In the genomic region with DNA sequence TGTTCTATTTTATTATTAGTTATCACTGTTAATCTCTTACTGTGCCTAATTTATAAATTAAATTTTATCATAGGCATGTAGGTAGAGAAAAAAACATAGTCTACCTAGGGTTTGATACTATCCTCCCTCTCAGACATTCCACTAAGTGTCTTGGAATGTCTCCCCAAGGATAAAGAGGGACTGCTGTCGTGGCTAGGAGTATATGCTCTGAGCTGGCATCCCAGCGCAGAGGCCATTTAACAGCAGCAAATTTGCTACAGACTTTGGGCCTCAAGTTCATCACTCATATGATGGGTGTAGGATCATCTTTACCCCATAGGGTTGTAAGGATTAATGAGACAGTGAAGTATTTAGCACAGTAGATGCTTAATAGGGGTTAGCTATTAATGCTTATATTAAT, we compare ENCODE assay signal across 16 cellular contexts. TPM values are rescaled to one million over a fixed set of nuclear protein-coding genes. Genes with fewer than 3 reads are reported as not detected.
DNase-seq lines count a peak whose midpoint lies in the region; ATAC-seq and TF ChIP-seq lines count a peak whose summit lies in the region.
"Had no signal": no experiment of that assay in that cellular context is flagged by ENCODE, and none has a peak within 500 bp of the region (broad histone marks: within the 10 kb centered on the region; RNA-seq: fewer than 3 reads in every experiment).

No MANE protein-coding gene starts in this region.

- no peak overlapping the region for H3K4me3 ChIP-seq in osteoblast (ENCODE audit: insufficient read depth, low read length)
- no peak overlapping the region for H3K4me3 ChIP-seq in upper lobe of left lung
- H3K4me3 ChIP-seq: BLaER1, dorsolateral prefrontal cortex had no signal

- H3K27ac Mint-ChIP-seq in chondrocyte (ENCODE audit: unreplicated experiment): peak overlapping the region; percentile 94
- H3K27ac Mint-ChIP-seq: activated T-helper 1 cell treated with anti-CD3 and anti-CD28 coated beads, Interleukin-12 subunit alpha, Interleukin-12 subunit beta, Interleukin-2, Interleukin-4 antibody, amounts not matched to agents 30 ng/mL and 10 ng/mL and 1 ng/mL, durations not matched to agents 14 hours and 24 hours and 36 hours; naive thymus-derived CD8-positive, alpha-beta T cell had no signal

- H3K9me3 ChIP-seq in osteoblast (ENCODE audit: low read depth, low read length) (no peaks in the 10 kb centered on the region), upper lobe of left lung (no peaks in the 10 kb centered on the region)
- H3K9me3 ChIP-seq: BLaER1 had no signal

- H3K27me3 ChIP-seq in osteoblast (ENCODE audit: insufficient read depth, low read length): no peaks in the 10 kb centered on the region
- no peaks in the 10 kb centered on the region for H3K27me3 ChIP-seq in upper lobe of left lung
- H3K27me3 ChIP-seq: BLaER1, dorsolateral prefrontal cortex had no signal

- no peak for ATAC-seq in upper lobe of left lung (ENCODE audit: low FRiP score in 2 of 2)
- ATAC-seq: naive thymus-derived CD8-positive, alpha-beta T cell had no signal

- TF ChIP-seq POLR2A in upper lobe of left lung (IDR thresholded peaks at IDR 0.05): no peak

- peaks cover 27% of the 10 kb centered on the region for H4K20me1 ChIP-seq in osteoblast (ENCODE audit: insufficient read depth, low read length)
- H4K20me1 ChIP-seq: BLaER1 had no signal

- H2AFZ ChIP-seq in osteoblast (ENCODE audit: low read length): no peak overlapping the region

- TF ChIP-seq CTCF in chondrocyte (IDR thresholded peaks at IDR 0.05) (no peak), osteoblast (IDR thresholded peaks at IDR 0.05; ENCODE audit: extremely low read depth, low read depth, low read length) (no peak), upper lobe of left lung (IDR thresholded peaks at IDR 0.05) (no peak)

- peaks cover 85% of the 10 kb centered on the region for H3K79me2 ChIP-seq in osteoblast (ENCODE audit: insufficient read depth, low read length)

- 81 to 89% methylated on average over 2 of the region's 2 CpGs for WGBS in upper lobe of left lung, 2 donors

- H3K36me3 ChIP-seq in osteoblast (ENCODE audit: insufficient read depth, low read length) (no peaks in the 10 kb centered on the region), upper lobe of left lung (no peaks in the 10 kb centered on the region)
- H3K36me3 ChIP-seq: BLaER1 had no signal

- no peaks in the 10 kb centered on the region for H3K36me3 Mint-ChIP-seq in chondrocyte (ENCODE audit: low read depth)
- H3K36me3 Mint-ChIP-seq: naive thymus-derived CD8-positive, alpha-beta T cell had no signal

- H3K27ac ChIP-seq in osteoblast (ENCODE audit: low read depth, low read length): peak overlapping the region; percentile 92
- peak overlapping the region; percentile 42 to 82 (median 73) for H3K27ac ChIP-seq in upper lobe of left lung
- H3K27ac ChIP-seq: BLaER1 had no signal

- H3K4me3 Mint-ChIP-seq in chondrocyte (ENCODE audit: unreplicated experiment): no peak overlapping the region
- H3K4me3 Mint-ChIP-seq: activated T-helper 1 cell treated with anti-CD3 and anti-CD28 coated beads, Interleukin-12 subunit alpha, Interleukin-12 subunit beta, Interleukin-2, Interleukin-4 antibody, amounts not matched to agents 30 ng/mL and 10 ng/mL and 1 ng/mL, durations not matched to agents 14 hours and 24 hours and 36 hours; naive thymus-derived CD8-positive, alpha-beta T cell had no signal

- no peak overlapping the region for H3K4me2 ChIP-seq in osteoblast (ENCODE audit: insufficient read depth, low read length)
- H3K4me2 ChIP-seq: BLaER1 had no signal

- DNase-seq in M059J (ENCODE audit: low read depth) (peak; percentile 63), chondrocyte (ENCODE audit: low spot score) (no peak), osteoblast (ENCODE audit: insufficient read length, low spot score, missing footprints) (no peak), upper lobe of left lung (no peak), NCI-H748 treated with DMSO at 0.1 percent for 48 hours (lab: John Stamatoyannopoulos, UW) (no peak), posterior vena cava (ENCODE audit: low spot score) (no peak)
- DNase-seq in stimulated activated CD4-positive, alpha-beta T cell treated with anti-CD3 and anti-CD28 coated beads, Interleukin-12 subunit alpha, Interleukin-12 subunit beta, amount 100 ng/mL, for 4 hours: no peak
- DNase-seq: activated CD4-positive, CD25-positive, alpha-beta regulatory T cell treated with anti-CD3 and anti-CD28 coated beads, Interleukin-2, amount 50 U/mL, for 72 hours; dorsolateral prefrontal cortex; mammary epithelial cell; naive thymus-derived CD8-positive, alpha-beta T cell; NCI-H1417 treated with DMSO at 0.1 percent for 48 hours; NCI-H774; stimulated activated naive CD4-positive, alpha-beta T cell treated with Interleukin-2 at 50 U/mL for 16 hours had no signal

- H3K4me1 Mint-ChIP-seq in chondrocyte (ENCODE audit: low read depth): peaks cover 95% of the 10 kb centered on the region

- intact Hi-C loops in posterior vena cava (cut with DNase I): no loop called here

- H3K27me3 Mint-ChIP-seq in chondrocyte (ENCODE audit: low read depth): no peaks in the 10 kb centered on the region

- H3K4me1 ChIP-seq in osteoblast (ENCODE audit: insufficient read depth, low read length) (peaks cover 39% of the 10 kb centered on the region), upper lobe of left lung (peaks cover 41 to 81% (median 50%) of the 10 kb centered on the region in 4 donors)

- H3K9me3 Mint-ChIP-seq in chondrocyte (ENCODE audit: low read depth): no peaks in the 10 kb centered on the region
- H3K9me3 Mint-ChIP-seq: activated T-helper 1 cell treated with anti-CD3 and anti-CD28 coated beads, Interleukin-12 subunit alpha, Interleukin-12 subunit beta, Interleukin-2, Interleukin-4 antibody, amounts not matched to agents 30 ng/mL and 10 ng/mL and 1 ng/mL, durations not matched to agents 14 hours and 24 hours and 36 hours; naive thymus-derived CD8-positive, alpha-beta T cell had no signal

- no peak for TF ChIP-seq EP300 in upper lobe of left lung (IDR thresholded peaks at IDR 0.05)

RNA-seq across cellular contexts. Expression of a gene that starts 56.7 kb away (rescaled TPM):
- total RNA-seq in M059J (2014; rRNA removed; shearing (Covaris generic)): 1.3 and 3.2 TPM in 2 replicates
- 74.4 to 91.0 TPM (median 86.8 TPM) in 3 replicates for total RNA-seq in chondrocyte
- 14.1 and 14.5 TPM in 2 replicates for total RNA-seq in osteoblast
- 10 to 100 TPM; 22.4 to 40.3 (median 27.0) TPM for total RNA-seq in upper lobe of left lung
- total RNA-seq in posterior vena cava: 10 to 100 TPM; 40.8 to 43.7 TPM
